10 cellular contexts compared by ENCODE assay signal in genomic region chr10:89535185-89536012, GRCh38. TPM values are rescaled to one million over a fixed set of nuclear protein-coding genes. Genes with fewer than 3 reads are reported as not detected.
DNase-seq lines count a peak whose midpoint lies in the region; ATAC-seq and TF ChIP-seq lines count a peak whose summit lies in the region.
"Had no signal": no experiment of that assay in that cellular context is flagged by ENCODE, and none has a peak within 500 bp of the region (broad histone marks: within the 10 kb centered on the region; RNA-seq: fewer than 3 reads in every experiment).

TSS of gene SLC16A12 (minus strand) at chr10:89535594. CDS start at chr10:89462578, 73,016 bp downstream.

- H2BK5ac ChIP-seq in mesenchymal stem cell (ENCODE audit: low read depth, low read length, poor library complexity, severe bottlenecking) = no peak within 1 kb of the TSS

- CTCF ChIA-PET in activated naive CD4-positive, alpha-beta T cell treated with anti-CD3 and anti-CD28 coated beads for 36 hours (lab: Charles Lee) = no interaction called here

- H3K27ac Mint-ChIP-seq in activated naive CD4-positive, alpha-beta T cell treated with anti-CD3 and anti-CD28 coated beads for 36 hours = no peak within 1 kb of the TSS

- H4K91ac ChIP-seq in mesenchymal stem cell (ENCODE audit: low read length) = no peak within 1 kb of the TSS

- peak within 1 kb of the TSS in 1 of 2 experiments; percentile 96 for H3K23ac ChIP-seq in mesenchymal stem cell (ENCODE audit: low read length in 2 of 2)

- 2% methylated on average over 57 of the region's 87 CpGs for WGBS in mesenchymal stem cell
- WGBS in urinary bladder = 2% methylated on average over 87 of the region's 87 CpGs

- H3K9ac ChIP-seq in mesenchymal stem cell (ENCODE audit: low read length) = no peak within 1 kb of the TSS

- peak within 1 kb of the TSS; percentile 83 for H3K4me2 ChIP-seq in mesenchymal stem cell (ENCODE audit: low read length, poor library complexity, severe bottlenecking)

- H3K14ac ChIP-seq in mesenchymal stem cell (ENCODE audit: low read length in 2 of 2) = peak within 1 kb of the TSS in 1 of 2 experiments; percentile 94

- no peaks in the 10 kb centered on the region for H3K79me1 ChIP-seq in mesenchymal stem cell (replicated peaks; ENCODE audit: low read length, poor library complexity, severe bottlenecking)

- H3K27ac ChIP-seq in mesenchymal stem cell (ENCODE audit: low read length, poor library complexity, severe bottlenecking) = no peak within 1 kb of the TSS
- H3K27ac ChIP-seq in urinary bladder (ENCODE audit: low read depth) = no peak within 1 kb of the TSS

- peak within 1 kb of the TSS; percentile 26 to 54 for H3K18ac ChIP-seq in mesenchymal stem cell (ENCODE audit: low read depth in 1 of 2, low read length in 2 of 2)

- H2BK120ac ChIP-seq in mesenchymal stem cell (ENCODE audit: low read depth, low read length) = no peak within 1 kb of the TSS

- H3K9me3 Mint-ChIP-seq in activated naive CD4-positive, alpha-beta T cell treated with anti-CD3 and anti-CD28 coated beads for 36 hours = no peaks in the 10 kb centered on the region

- TF ChIP-seq POLR2A in erythroblast (IDR thresholded peaks at IDR 0.05; ENCODE audit: low read length) = no peak

- H4K8ac ChIP-seq in mesenchymal stem cell (ENCODE audit: low read length) = peak within 1 kb of the TSS; percentile 72

- intact Hi-C loops in activated naive CD4-positive, alpha-beta T cell treated with anti-CD3 and anti-CD28 coated beads for 36 hours (cut with micrococcal nuclease) = no loop called here

- no peak for DNase-seq in activated naive CD4-positive, alpha-beta T cell treated with anti-CD3 and anti-CD28 coated beads for 36 hours
- DNase-seq in activated naive CD4-positive, alpha-beta T cell treated with anti-CD3 and anti-CD28 coated beads, Interleukin-2, amount 50 U/mL, for 16 hours = no peak
- DNase-seq in ecto neural progenitor cell (ENCODE audit: low spot score) (peak; percentile 84), mesenchymal stem cell (peak; percentile 33), erythroblast (lab: John Stamatoyannopoulos, UW) (no peak)
- DNase-seq: DND-41; stimulated activated naive CD4-positive, alpha-beta T cell had no signal

- peaks cover 56% of the 10 kb centered on the region for H3K27me3 Mint-ChIP-seq in activated naive CD4-positive, alpha-beta T cell treated with anti-CD3 and anti-CD28 coated beads for 36 hours (ENCODE audit: low read depth)

- H2BK15ac ChIP-seq in mesenchymal stem cell (ENCODE audit: low read depth, poor library complexity, severe bottlenecking) = peak within 1 kb of the TSS; percentile 94

- peak within 1 kb of the TSS in 1 of 2 experiments; percentile 43 for H3K4ac ChIP-seq in mesenchymal stem cell (ENCODE audit: low read depth in 1 of 2, low read length in 2 of 2)

- no peak within 1 kb of the TSS for H2AK5ac ChIP-seq in mesenchymal stem cell (ENCODE audit: low read length, severe bottlenecking)

- H3K4me3 Mint-ChIP-seq in activated naive CD4-positive, alpha-beta T cell treated with anti-CD3 and anti-CD28 coated beads for 36 hours = peak within 1 kb of the TSS; percentile 25

- H3K4me3 ChIP-seq in mesenchymal stem cell (ENCODE audit: insufficient read depth in 1 of 2, low read depth in 1 of 2, low read length in 2 of 2) = peak within 1 kb of the TSS; percentile 60 to 67
- peak within 1 kb of the TSS; percentile 33 for H3K4me3 ChIP-seq in urinary bladder (ENCODE audit: low read depth, low read length)

- peak within 1 kb of the TSS; percentile 72 for H2AFZ ChIP-seq in mesenchymal stem cell (ENCODE audit: low read depth, low read length)

- no peaks in the 10 kb centered on the region for H3K36me3 Mint-ChIP-seq in activated naive CD4-positive, alpha-beta T cell treated with anti-CD3 and anti-CD28 coated beads for 36 hours (ENCODE audit: low read depth)

- peak within 1 kb of the TSS; percentile 64 to 76 for H2BK12ac ChIP-seq in mesenchymal stem cell (ENCODE audit: low read length in 2 of 2)

- H3K4me1 ChIP-seq in mesenchymal stem cell (ENCODE audit: control insufficient read depth, insufficient read depth, low read depth, low read length) (peaks cover 12% of the 10 kb centered on the region), urinary bladder (ENCODE audit: insufficient read depth) (peaks cover 6% of the 10 kb centered on the region)

- H3K9me3 ChIP-seq in mesenchymal stem cell (ENCODE audit: control insufficient read depth, low read length) = no peaks in the 10 kb centered on the region

- peaks cover 16 to 72% of the 10 kb centered on the region in 2 experiments for H3K27me3 ChIP-seq in mesenchymal stem cell (ENCODE audit: control insufficient read depth in 1 of 2, insufficient read depth in 1 of 2, low read length in 2 of 2)

- H3K36me3 ChIP-seq in mesenchymal stem cell (ENCODE audit: control insufficient read depth in 1 of 2, insufficient read depth in 2 of 2, low read depth in 1 of 2, low read length in 2 of 2) (no peaks in the 10 kb centered on the region), urinary bladder (ENCODE audit: insufficient read depth) (no peaks in the 10 kb centered on the region)

- peaks cover 8% of the 10 kb centered on the region for H3K4me1 Mint-ChIP-seq in activated naive CD4-positive, alpha-beta T cell treated with anti-CD3 and anti-CD28 coated beads for 36 hours (ENCODE audit: low read depth)

- ATAC-seq in GM21526 (IDR thresholded peaks at IDR 0.05; ENCODE audit: low FRiP score, unreplicated experiment) = no peak
- no peak for ATAC-seq in HG03108 (IDR thresholded peaks at IDR 0.05; ENCODE audit: unreplicated experiment)

RNA-seq across cellular contexts. Expression of gene SLC16A12, which starts in this region (rescaled TPM):
- total RNA-seq in activated naive CD4-positive, alpha-beta T cell treated with anti-CD3 and anti-CD28 coated beads for 36 hours = not detected
- polyA plus RNA-seq in mesenchymal stem cell (2013, experiment 1 of 2) = 0.68 TPM
- polyA plus RNA-seq in mesenchymal stem cell (2013, experiment 2 of 2) = 0.59 TPM
- 4.2 TPM for total RNA-seq in urinary bladder
- polyA plus RNA-seq in urinary bladder = 1.1 TPM

Comparison
In these comparisons a context has a peak if more than half of its experiments do, and no peak if none do; other contexts are left out.
1. DNase-seq: peak in ecto neural progenitor cell (single experiment) and mesenchymal stem cell (single experiment); none in activated naive CD4-positive, alpha-beta T cell treated with anti-CD3 and anti-CD28 coated beads for 36 hours (single experiment), activated naive CD4-positive, alpha-beta T cell treated with anti-CD3 and anti-CD28 coated beads, Interleukin-2, amount 50 U/mL, for 16 hours (single experiment) and erythroblast (0 of 2).